In genomic region chr1:28373450-28373849, GRCh38 we compare ENCODE assay signal across 7 cellular contexts. TPM values are rescaled to one million over a fixed set of nuclear protein-coding genes. Genes with fewer than 3 reads are reported as not detected.
DNase-seq lines count a peak whose midpoint lies in the region; ATAC-seq and TF ChIP-seq lines count a peak whose summit lies in the region.
"Not testable (repeated sequence)": the region's sequence is repeated elsewhere in the genome, so short reads cannot be mapped to it uniquely, and the experiment has no call there.

No MANE protein-coding gene starts in this region.

- not testable (repeated sequence) for H3K9me3 Mint-ChIP-seq in MCF 10A (ENCODE audit: unreplicated experiment); progenitor cell of endocrine pancreas (ENCODE audit: low read depth)

- H3K27ac ChIP-seq in OCI-LY1 (ENCODE audit: low read depth, low read length, poor library complexity, severe bottlenecking): peak overlapping the region; percentile 13

- H3K4me2 ChIP-seq in OCI-LY1 (ENCODE audit: low read length): not testable (repeated sequence)

- not testable (repeated sequence) for H4K20me1 ChIP-seq in OCI-LY1 (ENCODE audit: insufficient read depth, low read length)

- H3K4me3 ChIP-seq in OCI-LY1 (ENCODE audit: low read depth, low read length, poor library complexity, severe bottlenecking): not testable (repeated sequence)

- H3K4me1 Mint-ChIP-seq in T-helper 17 cell: peaks cover 11% of the 10 kb centered on the region
- H3K4me1 Mint-ChIP-seq in MCF 10A (ENCODE audit: insufficient read depth, unreplicated experiment): peaks cover 18% of the 10 kb centered on the region
- peaks cover 22% of the 10 kb centered on the region for H3K4me1 Mint-ChIP-seq in progenitor cell of endocrine pancreas (ENCODE audit: low read depth)

- H3F3A ChIP-seq in OCI-LY1 (ENCODE audit: insufficient read depth, low read length): not testable (repeated sequence)

- H2AFZ ChIP-seq in OCI-LY1 (ENCODE audit: low read length): not testable (repeated sequence)

- not testable (repeated sequence) for H3K4me3 Mint-ChIP-seq in T-helper 17 cell; MCF 10A (ENCODE audit: unreplicated experiment); progenitor cell of endocrine pancreas (ENCODE audit: low read depth)

- TF ChIP-seq CTCF in OCI-LY1 (IDR thresholded peaks at IDR 0.05; ENCODE audit: low read length); MCF 10A (IDR thresholded peaks at IDR 0.05; ENCODE audit: unreplicated experiment); progenitor cell of endocrine pancreas (IDR thresholded peaks at IDR 0.05; ENCODE audit: unreplicated experiment): not testable (repeated sequence)

- not testable (repeated sequence) for H3K9me3 ChIP-seq in OCI-LY1 (ENCODE audit: low read length); T-helper 17 cell (ENCODE audit: control insufficient read depth, low read length, poor library complexity, severe bottlenecking)

- ATAC-seq in T-helper 17 cell: not testable (repeated sequence)

- DNase-seq in Daoy (ENCODE audit: low read depth) (peak; percentile 58), HT1080 (ENCODE audit: low read depth) (peak; percentile 25), MCF 10A (ENCODE audit: unreplicated experiment) (peak; percentile 42), iris pigment epithelial cell (ENCODE audit: low read depth) (peak; percentile 52)
- not testable (repeated sequence) for DNase-seq in T-helper 17 cell; progenitor cell of endocrine pancreas (ENCODE audit: low spot score, unreplicated experiment)

- not testable (repeated sequence) for H3K27me3 Mint-ChIP-seq in T-helper 17 cell; MCF 10A (ENCODE audit: insufficient read depth, unreplicated experiment); progenitor cell of endocrine pancreas

- H3K79me2 ChIP-seq in OCI-LY1 (ENCODE audit: insufficient read depth, low read length): peaks cover 23% of the 10 kb centered on the region

- CTCF ChIA-PET in MCF 10A (lab: Yijun Ruan, JAX): not testable (repeated sequence)

- peaks cover 36% of the 10 kb centered on the region for H3K4me1 ChIP-seq in OCI-LY1 (ENCODE audit: insufficient read depth, low read length, severe bottlenecking)

- not testable (repeated sequence) for H3K9ac ChIP-seq in OCI-LY1 (ENCODE audit: low read length)

- H3K36me3 Mint-ChIP-seq in T-helper 17 cell (ENCODE audit: low read depth); progenitor cell of endocrine pancreas (ENCODE audit: insufficient read depth): not testable (repeated sequence)
- peaks cover 18% of the 10 kb centered on the region for H3K36me3 Mint-ChIP-seq in MCF 10A (ENCODE audit: insufficient read depth, unreplicated experiment)

- H3K27me3 ChIP-seq in OCI-LY1 (ENCODE audit: insufficient read depth, low read length): not testable (repeated sequence)

- intact Hi-C loops in MCF 10A (cut with micrococcal nuclease): not testable (repeated sequence)

- not testable (repeated sequence) for H3K36me3 ChIP-seq in OCI-LY1 (ENCODE audit: insufficient read depth, low read length)

- POLR2A ChIA-PET in MCF 10A (lab: Yijun Ruan, JAX): interaction anchor here (0.7 to 2.1 kb wide), 12 partner anchors 8 to 275 kb away, joined by 3 to 6 read pairs (median 4); partner anchors contain the start of genes ATP5IF1, MED18, RCC1 and RNU11

- peak overlapping the region; percentile 63 for H3K27ac Mint-ChIP-seq in T-helper 17 cell
- H3K27ac Mint-ChIP-seq in MCF 10A (ENCODE audit: low read depth, unreplicated experiment): peak overlapping the region; percentile 57
- peak overlapping the region; percentile 52 for H3K27ac Mint-ChIP-seq in progenitor cell of endocrine pancreas

- not testable (repeated sequence) for H3K9me2 ChIP-seq in OCI-LY1 (ENCODE audit: low read depth, low read length)

- BruUV-seq in MCF 10A (replicated peaks; lab: Mats Ljungman, UMichigan): not testable (repeated sequence)

RNA-seq across cellular contexts. Expression of gene PHACTR4, which starts 3.9 kb away (rescaled TPM):
- total RNA-seq in Daoy (2014; rRNA removed; shearing (Covaris generic)): 10.9 and 12.2 TPM in 2 replicates
- total RNA-seq in HT1080 (2014; rRNA removed; shearing (Covaris generic)): 9.4 and 15.6 TPM in 2 replicates
- 21.3 and 26.0 TPM in 2 replicates for polyA plus RNA-seq in HT1080 (2015; cell fraction: cytosol; rRNA removed)
- polyA plus RNA-seq in HT1080 (2015; cell fraction: nucleus; rRNA removed): 23.5 and 23.8 TPM in 2 replicates
- total RNA-seq in T-helper 17 cell (10 to 100 TPM; 20.9 to 23.9 TPM), MCF 10A (2022) (50.7 and 56.4 TPM in 2 replicates), progenitor cell of endocrine pancreas (74.6 and 80.6 TPM in 2 replicates)

RNA-seq across cellular contexts. Expression of gene MED18, which starts 44.6 kb away (rescaled TPM):
- total RNA-seq in Daoy (2014; rRNA removed; shearing (Covaris generic)): 19.1 and 21.2 TPM in 2 replicates
- 16.6 and 19.3 TPM in 2 replicates for total RNA-seq in HT1080 (2014; rRNA removed; shearing (Covaris generic))
- 12.2 and 13.5 TPM in 2 replicates for polyA plus RNA-seq in HT1080 (2015; cell fraction: cytosol; rRNA removed)
- polyA plus RNA-seq in HT1080 (2015; cell fraction: nucleus; rRNA removed): 12.5 and 14.4 TPM in 2 replicates
- 1 to 10 TPM; 4.6 to 4.7 TPM for total RNA-seq in T-helper 17 cell
- total RNA-seq in MCF 10A (2022): 19.0 and 22.9 TPM in 2 replicates
- 13.2 and 13.3 TPM in 2 replicates for total RNA-seq in progenitor cell of endocrine pancreas
